ENCODE assay signal across 25 cellular contexts in the genomic region with DNA sequence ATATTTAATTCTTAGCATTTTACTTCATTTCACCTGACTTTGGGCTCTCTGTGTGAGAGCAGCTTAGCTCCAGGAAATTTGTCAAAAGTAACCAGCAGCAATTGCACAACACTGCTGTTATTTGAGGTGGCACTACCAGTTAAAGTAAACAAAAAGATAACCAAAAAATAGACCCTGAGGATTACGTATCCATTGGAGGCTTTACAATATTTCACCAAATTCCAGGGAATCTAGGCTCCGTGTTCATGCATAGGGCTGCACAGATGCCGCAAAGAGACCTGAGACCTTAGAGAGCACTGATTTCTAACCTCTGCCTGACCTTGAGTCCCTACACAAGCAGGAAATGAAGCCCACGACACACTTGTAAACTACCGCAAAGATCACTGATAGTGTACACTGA.
"Had no signal": no experiment of that assay in that cellular context is flagged by ENCODE, and none has a peak within 500 bp of the region (broad histone marks: within the 10 kb centered on the region; RNA-seq: fewer than 3 reads in every experiment).

No MANE protein-coding gene starts in this region.

- H3K27me3 ChIP-seq: colonic mucosa, esophagus squamous epithelium, gastrocnemius medialis, heart right ventricle, left lung had no signal

- H3K4me3 ChIP-seq: colonic mucosa, esophagus squamous epithelium, gastrocnemius medialis, heart right ventricle, left lung, lower lobe of right lung had no signal

- DNase-seq: colonic mucosa; cortex of kidney; effector CD8-positive, alpha-beta T cell; effector memory CD8-positive, alpha-beta T cell; endodermal cell; erythroblast; esophagus squamous epithelium; foreskin fibroblast; foreskin melanocyte; gastrocnemius medialis; glutamatergic neuron; head of caudate nucleus; heart right ventricle; hippocampal formation; left cardiac atrium; left lung; left ventricle myocardium superior; lower lobe of right lung; mesenchymal stem cell; midbrain had no signal

- H3K4me1 ChIP-seq: colonic mucosa, esophagus squamous epithelium, gastrocnemius medialis, heart right ventricle, left lung, lower lobe of right lung had no signal

- ATAC-seq: effector memory CD8-positive, alpha-beta T cell; esophagus mucosa; gastrocnemius medialis; heart right ventricle; left cardiac atrium; left lung; left ventricle myocardium superior; lower lobe of right lung had no signal

- H3K36me3 ChIP-seq: colonic mucosa, esophagus squamous epithelium, gastrocnemius medialis, heart right ventricle, left lung, lower lobe of right lung had no signal

- H3K27ac ChIP-seq: colonic mucosa, epithelial cell of prostate, esophagus squamous epithelium, gastrocnemius medialis, heart right ventricle, left lung, lower lobe of right lung had no signal

- H3K9me3 ChIP-seq: colonic mucosa, gastrocnemius medialis, lower lobe of right lung had no signal

- FAIRE-seq: endometrium, islet of Langerhans, keratinocyte had no signal
